In genomic region chr9:81374881-81375280, GRCh38 we compare ENCODE assay signal across 22 cellular contexts.
DNase-seq lines count a peak whose midpoint lies in the region; ATAC-seq and TF ChIP-seq lines count a peak whose summit lies in the region.
"Had no signal": no experiment of that assay in that cellular context is flagged by ENCODE, and none has a peak within 500 bp of the region (broad histone marks: within the 10 kb centered on the region; RNA-seq: fewer than 3 reads in every experiment).

No MANE protein-coding gene starts in this region.

- H3K23ac ChIP-seq in trophoblast cell (ENCODE audit: low read length) = no peak overlapping the region

- no peak overlapping the region for H4K12ac ChIP-seq in trophoblast cell (ENCODE audit: low read depth, low read length)

- peak overlapping the region; percentile 13 for H4K8ac ChIP-seq in trophoblast cell (ENCODE audit: low read depth, low read length)

- intact Hi-C loops in CD4-positive, alpha-beta memory T cell (cut with micrococcal nuclease) = no loop called here

- H3K4me1 Mint-ChIP-seq in CD4-positive, alpha-beta memory T cell = no peaks in the 10 kb centered on the region
- H3K4me1 Mint-ChIP-seq: activated naive CD8-positive, alpha-beta T cell treated with anti-CD3 and anti-CD28 coated beads for 36 hours had no signal

- H2BK12ac ChIP-seq in trophoblast cell (ENCODE audit: low read length) = no peak overlapping the region

- ATAC-seq in gastroesophageal sphincter (peak; percentile 10), HG02884 (IDR thresholded peaks at IDR 0.05; ENCODE audit: unreplicated experiment) (no peak), HG02610 (IDR thresholded peaks at IDR 0.05; ENCODE audit: unreplicated experiment) (no peak)

- H3K18ac ChIP-seq in trophoblast cell (ENCODE audit: low read length) = no peak overlapping the region

- no peaks in the 10 kb centered on the region for H3K36me3 Mint-ChIP-seq in CD4-positive, alpha-beta memory T cell
- H3K36me3 Mint-ChIP-seq: activated naive CD8-positive, alpha-beta T cell treated with anti-CD3 and anti-CD28 coated beads for 36 hours had no signal

- no peak for TF ChIP-seq CTCF in gastroesophageal sphincter (IDR thresholded peaks at IDR 0.05)

- CTCF ChIA-PET in CD4-positive, alpha-beta memory T cell (lab: Charles Lee; ENCODE audit: partially characterized antibody) = no interaction called here

- H3K9ac ChIP-seq in trophoblast cell (ENCODE audit: low read length) = no peak overlapping the region

- no peak for TF ChIP-seq POLR2A in gastroesophageal sphincter (IDR thresholded peaks at IDR 0.05)

- H3K36me3 ChIP-seq in gastroesophageal sphincter = no peaks in the 10 kb centered on the region
- no peaks in the 10 kb centered on the region for H3K36me3 ChIP-seq in trophoblast cell (ENCODE audit: control insufficient read depth in 1 of 2, insufficient read depth in 2 of 2, low read length in 2 of 2)
- H3K36me3 ChIP-seq in CD4-positive, alpha-beta memory T cell (ENCODE audit: insufficient read depth, low read length) = no peaks in the 10 kb centered on the region
- H3K36me3 ChIP-seq: suprapubic skin had no signal

- H3K14ac ChIP-seq in trophoblast cell (ENCODE audit: low read length) = peak overlapping the region; percentile 13

- DNase-seq in ELR (ENCODE audit: low read depth) (peak; percentile 16), trophoblast cell (no peak)
- no peak for DNase-seq in CD4-positive, alpha-beta memory T cell
- DNase-seq in activated CD4-positive, alpha-beta T cell treated with anti-CD3 and anti-CD28 coated beads, Interleukin-2, amount 50 U/mL, for 1 hour = no peak
- DNase-seq: activated CD8-positive, alpha-beta memory T cell treated with anti-CD3 and anti-CD28 coated beads for 24 hours; activated naive CD8-positive, alpha-beta T cell treated with anti-CD3 and anti-CD28 coated beads for 36 hours; central memory CD4-positive, alpha-beta T cell; effector CD8-positive, alpha-beta T cell; H7; NCI-H1694; NCI-H345; nucleus accumbens; SHP77; T-helper 1 cell had no signal

- H2BK5ac ChIP-seq in trophoblast cell (ENCODE audit: low read depth, low read length, poor library complexity) = peak overlapping the region; percentile 21

- no peak overlapping the region for H2BK120ac ChIP-seq in trophoblast cell (ENCODE audit: insufficient read depth, low read length, poor library complexity)

- peak overlapping the region; percentile 70 for H4K91ac ChIP-seq in trophoblast cell (ENCODE audit: low read depth, low read length)

- H3K4me3 Mint-ChIP-seq in CD4-positive, alpha-beta memory T cell = no peak overlapping the region
- H3K4me3 Mint-ChIP-seq: activated naive CD8-positive, alpha-beta T cell treated with anti-CD3 and anti-CD28 coated beads for 36 hours; activated T-helper 1 cell treated with anti-CD3 and anti-CD28 coated beads, Interleukin-12 subunit alpha, Interleukin-12 subunit beta, Interleukin-2, Interleukin-4 antibody, amounts not matched to agents 30 ng/mL and 10 ng/mL and 1 ng/mL, durations not matched to agents 14 hours and 24 hours and 36 hours had no signal

- H3K4me1 ChIP-seq in gastroesophageal sphincter (no peaks in the 10 kb centered on the region), trophoblast cell (ENCODE audit: control insufficient read depth in 1 of 2, insufficient read depth in 2 of 2, low read length in 2 of 2) (peaks cover 29 to 40% of the 10 kb centered on the region in 2 experiments)
- no peaks in the 10 kb centered on the region for H3K4me1 ChIP-seq in CD4-positive, alpha-beta memory T cell (ENCODE audit: insufficient read depth, low read length)

- WGBS in gastroesophageal sphincter (ENCODE audit: low coverage in 1 of 2), 2 donors = 63% methylated on average over 2 of the region's 2 CpGs; no CpG with 5 or more reads in 1 of the 2 donors
- WGBS in trophoblast cell (ENCODE audit: extremely low coverage, insufficient coverage, insufficient read length) = no CpG with 5 or more reads among the region's 2 CpGs

- no peaks in the 10 kb centered on the region for H3K9me3 ChIP-seq in gastroesophageal sphincter
- H3K9me3 ChIP-seq in trophoblast cell (ENCODE audit: insufficient read depth, low read depth, low read length) = no peaks in the 10 kb centered on the region
- no peaks in the 10 kb centered on the region for H3K9me3 ChIP-seq in CD4-positive, alpha-beta memory T cell (ENCODE audit: control insufficient read depth in 1 of 2, low read length in 2 of 2)
- H3K9me3 ChIP-seq: suprapubic skin had no signal

- H3K27ac ChIP-seq in gastroesophageal sphincter = no peak overlapping the region
- H3K27ac ChIP-seq in trophoblast cell (ENCODE audit: low read depth, low read length) = peak overlapping the region; percentile 12
- no peak overlapping the region for H3K27ac ChIP-seq in CD4-positive, alpha-beta memory T cell (ENCODE audit: low read depth, low read length)
- H3K27ac ChIP-seq: hepatocyte, suprapubic skin, VCaP had no signal

- no peak overlapping the region for H3K27ac Mint-ChIP-seq in CD4-positive, alpha-beta memory T cell
- H3K27ac Mint-ChIP-seq: activated naive CD8-positive, alpha-beta T cell treated with anti-CD3 and anti-CD28 coated beads for 36 hours; activated T-helper 1 cell treated with anti-CD3 and anti-CD28 coated beads, Interleukin-12 subunit alpha, Interleukin-12 subunit beta, Interleukin-2, Interleukin-4 antibody, amounts not matched to agents 30 ng/mL and 10 ng/mL and 1 ng/mL, durations not matched to agents 14 hours and 24 hours and 36 hours had no signal

- no peak overlapping the region for H3K4ac ChIP-seq in trophoblast cell (ENCODE audit: low read depth, low read length)

- H3K9me3 Mint-ChIP-seq in CD4-positive, alpha-beta memory T cell = peaks cover 0 to 9% (median 4%) of the 10 kb centered on the region in 8 donors
- H3K9me3 Mint-ChIP-seq: activated naive CD8-positive, alpha-beta T cell treated with anti-CD3 and anti-CD28 coated beads for 36 hours had no signal

- no peak overlapping the region for H3K4me3 ChIP-seq in gastroesophageal sphincter
- no peak overlapping the region for H3K4me3 ChIP-seq in trophoblast cell (ENCODE audit: low read depth, low read length)
- H3K4me3 ChIP-seq in CD4-positive, alpha-beta memory T cell (ENCODE audit: low read length in 2 of 2) = no peak overlapping the region
- H3K4me3 ChIP-seq: hepatocyte, suprapubic skin had no signal

- no peak overlapping the region for H2AFZ ChIP-seq in trophoblast cell (ENCODE audit: insufficient read depth, low read length, poor library complexity)
- H2AFZ ChIP-seq: hepatocyte had no signal

- H3K27me3 ChIP-seq in gastroesophageal sphincter (no peaks in the 10 kb centered on the region), trophoblast cell (ENCODE audit: insufficient read depth, low read length) (no peaks in the 10 kb centered on the region)
- H3K27me3 ChIP-seq in CD4-positive, alpha-beta memory T cell (ENCODE audit: insufficient read depth, low read length) = no peaks in the 10 kb centered on the region
- H3K27me3 ChIP-seq: hepatocyte, suprapubic skin had no signal

- no peak overlapping the region for H3K4me2 ChIP-seq in trophoblast cell (ENCODE audit: low read length)
- H3K4me2 ChIP-seq: hepatocyte had no signal

- H3K79me1 ChIP-seq in trophoblast cell (ENCODE audit: low read length) = peaks cover 27% of the 10 kb centered on the region

- H3K27me3 Mint-ChIP-seq in CD4-positive, alpha-beta memory T cell = no peaks in the 10 kb centered on the region
- H3K27me3 Mint-ChIP-seq: activated naive CD8-positive, alpha-beta T cell treated with anti-CD3 and anti-CD28 coated beads for 36 hours had no signal

- TF ChIP-seq EP300 in gastroesophageal sphincter (IDR thresholded peaks at IDR 0.05) = no peak

- POLR2A ChIA-PET in CD4-positive, alpha-beta memory T cell (lab: Charles Lee; ENCODE audit: partially characterized antibody) = no interaction called here

- no peak overlapping the region for H2AK5ac ChIP-seq in trophoblast cell (ENCODE audit: low read length)

- H3K79me2 ChIP-seq in trophoblast cell (ENCODE audit: control insufficient read depth, insufficient read depth, low read length, poor library complexity) = peaks cover 2% of the 10 kb centered on the region
- H3K79me2 ChIP-seq: hepatocyte had no signal

TF ChIP-seq in PFSK-1, 5 proteins besides CTCF, POLR2A, EP300 and RAD21:
- TF ChIP-seq SIN3A (IDR thresholded peaks at IDR 0.05; ENCODE audit: borderline replicate concordance, insufficient read depth, low read length) (0 out of 2 replicates have a peak, but pooled peaks have one; percentile 16), REST (IDR thresholded peaks at IDR 0.05; ENCODE audit: insufficient read depth in 1 of 2, low read depth in 2 of 2, low read length in 2 of 2) (no peak; a peak in 1 of 4 replicates)
TF ChIP-seq in PFSK-1: peak in this region for 1.
